8 cellular contexts compared by ENCODE assay signal in genomic region chr2:222655406-222655747, GRCh38. TPM values are rescaled to one million over a fixed set of nuclear protein-coding genes. Genes with fewer than 3 reads are reported as not detected.
DNase-seq lines count a peak whose midpoint lies in the region; ATAC-seq and TF ChIP-seq lines count a peak whose summit lies in the region.

No MANE protein-coding gene starts in this region.

- no peaks in the 10 kb centered on the region for H3K27me3 ChIP-seq in HUES64 (ENCODE audit: insufficient read depth, low read length)
- H3K27me3 ChIP-seq in ovary, result no peaks in the 10 kb centered on the region

- peak overlapping the region; percentile 100 for H3K27ac Mint-ChIP-seq in T-helper 17 cell

- H3K27ac ChIP-seq in HUES64 (ENCODE audit: low read depth, low read length) (peak overlapping the region; percentile 98), ovary (peak overlapping the region in 1 of 2 donors; percentile 96)

- no peaks in the 10 kb centered on the region for H3K27me3 Mint-ChIP-seq in T-helper 17 cell

- peak overlapping the region; percentile 98 for H3K4me3 Mint-ChIP-seq in T-helper 17 cell

- H3K9ac ChIP-seq in HUES64 (ENCODE audit: low read depth, low read length), result peak overlapping the region; percentile 99

- peaks cover 7% of the 10 kb centered on the region for H3K36me3 Mint-ChIP-seq in T-helper 17 cell (ENCODE audit: low read depth)

- H3K4me1 Mint-ChIP-seq in T-helper 17 cell, result peaks cover 37% of the 10 kb centered on the region

- H3K9me3 ChIP-seq in HUES64 (ENCODE audit: insufficient read depth, low read depth, low read length) (no peaks in the 10 kb centered on the region), T-helper 17 cell (ENCODE audit: control insufficient read depth, low read length, poor library complexity, severe bottlenecking) (no peaks in the 10 kb centered on the region), ovary (no peaks in the 10 kb centered on the region)

- under 1% methylated on average over 14 of the region's 14 CpGs for WGBS in HUES64
- 0% methylated on average over 14 of the region's 14 CpGs for WGBS in ovary, 3 donors

- TF ChIP-seq EP300 in ovary (IDR thresholded peaks at IDR 0.05), result no peak

- TF ChIP-seq CTCF in fibroblast of mammary gland (conservative IDR thresholded peaks at IDR 0.05; ENCODE audit: control insufficient read depth, insufficient read depth, low read depth, low read length), result no peak
- no peak for TF ChIP-seq CTCF in ovary (IDR thresholded peaks at IDR 0.05)

- H3K36me3 ChIP-seq in HUES64 (ENCODE audit: insufficient read depth, low read length), result no peaks in the 10 kb centered on the region
- no peaks in the 10 kb centered on the region for H3K36me3 ChIP-seq in ovary

- no peaks in the 10 kb centered on the region for H3K4me1 ChIP-seq in HUES64 (ENCODE audit: insufficient read depth, low read length)
- peaks cover 6% of the 10 kb centered on the region for H3K4me1 ChIP-seq in ovary (ENCODE audit: insufficient read depth)

- peak; percentile 9 for ATAC-seq in GM21381 (IDR thresholded peaks at IDR 0.05; ENCODE audit: unreplicated experiment)
- peak; percentile 7 for ATAC-seq in T-helper 17 cell

- H3K4me3 ChIP-seq in HUES64 (ENCODE audit: low read length) (peak overlapping the region; percentile 92), fibroblast of mammary gland (ENCODE audit: control insufficient read depth, low read depth, low read length) (peak overlapping the region; percentile 99), ovary (peak overlapping the region; percentile 96)

- TF ChIP-seq POLR2A in ovary (IDR thresholded peaks at IDR 0.05), result no peak

- DNase-seq in COR-L47 (lab: John Stamatoyannopoulos, UW) (peak; percentile 21), T-helper 17 cell (no peak), fibroblast of mammary gland (ENCODE audit: low read depth) (peak; percentile 42), ovary (no peak), cortex of kidney (lab: John Stamatoyannopoulos, UW) (no peak)
- DNase-seq in stimulated activated CD4-positive, alpha-beta T cell treated with anti-CD3 and anti-CD28 coated beads, Interleukin-15, amount 100 ng/mL, for 24 hours, result no peak

- intact Hi-C loops in ovary (cut with DNase I), result loop anchor here in 1 of 4 donors (10.0 kb wide), 1 partner anchor 1299 kb away; the partner anchor contains the start of gene MRPL44

RNA-seq across cellular contexts. Expression of gene FARSB, which starts 0.5 kb away (rescaled TPM):
- polyA plus RNA-seq in HUES64 (2013, experiment 1 of 2), result 39.7 TPM
- 37.3 TPM for polyA plus RNA-seq in HUES64 (2013, experiment 2 of 2)
- total RNA-seq in T-helper 17 cell, result 10 to 100 TPM; 12.5 to 13.2 TPM
- total RNA-seq in ovary, result 10 to 100 TPM; 10.3 to 32.0 (median 21.0) TPM
- 10 to 100 TPM; 12.4 to 31.1 TPM for polyA plus RNA-seq in ovary

RNA-seq across cellular contexts. Expression of gene MOGAT1, which starts 16.1 kb away (rescaled TPM):
- not detected for polyA plus RNA-seq in HUES64 (2013, experiment 1 of 2)
- polyA plus RNA-seq in HUES64 (2013, experiment 2 of 2), result not detected
- not detected for total RNA-seq in T-helper 17 cell
- total RNA-seq in ovary, result not detected
- not detected for polyA plus RNA-seq in ovary

Comparison
In these comparisons a context has a peak if more than half of its experiments do, and no peak if none do; other contexts are left out.
1. DNase-seq: peak in COR-L47 (single experiment) and fibroblast of mammary gland (single experiment); none in T-helper 17 cell (0 of 3), ovary (0 of 5), cortex of kidney (single experiment) and stimulated activated CD4-positive, alpha-beta T cell treated with anti-CD3 and anti-CD28 coated beads, Interleukin-15, amount 100 ng/mL, for 24 hours (single experiment).
2. Peak in every context shown above with its lines, with median percentiles within 50 percentile points of each other: H3K4me3 ChIP-seq.